Comparison of ENCODE assay signal across 8 cellular contexts in genomic region chr3:113695818-113696645, GRCh38. TPM values are rescaled to one million over a fixed set of nuclear protein-coding genes. Genes with fewer than 3 reads are reported as not detected.
A peak's percentile ranks its signal among the peaks of the same experiment; 100 is the strongest.
DNase-seq lines count a peak whose midpoint lies in the region; ATAC-seq and TF ChIP-seq lines count a peak whose summit lies in the region.

TSS of gene USF3 (minus strand) at chr3:113696642. CDS start at chr3:113674878, 21,764 bp downstream.

- peak; percentile 66 for ATAC-seq in HG02763 (IDR thresholded peaks at IDR 0.05; ENCODE audit: unreplicated experiment)

- H3K4me3 ChIP-seq in WERI-Rb-1 (ENCODE audit: low read depth, low read length) (peak within 1 kb of the TSS; percentile 96), breast epithelium (peak within 1 kb of the TSS; percentile 65 to 91 (median 89))

- H3K9me3 ChIP-seq in WERI-Rb-1 (ENCODE audit: severe bottlenecking): no peaks in the 10 kb centered on the region
- H3K9me3 ChIP-seq in breast epithelium: no peaks in the 10 kb centered on the region

- H3K36me3 ChIP-seq in WERI-Rb-1 (no peaks in the 10 kb centered on the region; the same call in 1 of the 2 replicates), breast epithelium (no peaks in the 10 kb centered on the region)

- H3K27me3 ChIP-seq in WERI-Rb-1 (ENCODE audit: insufficient read depth, low read depth, severe bottlenecking) (no peaks in the 10 kb centered on the region), breast epithelium (no peaks in the 10 kb centered on the region)

- H3K27ac ChIP-seq in WERI-Rb-1: peak within 1 kb of the TSS; percentile 92
- H3K27ac ChIP-seq in breast epithelium: peak within 1 kb of the TSS; percentile 98

- DNase-seq in NCI-H187 (lab: John Stamatoyannopoulos, UW) (peak; percentile 48 to 52), NCI-H187 treated with DMSO at 0.1 percent for 48 hours (lab: John Stamatoyannopoulos, UW) (no peak), NCI-H146 (lab: John Stamatoyannopoulos, UW) (peak; percentile 84), WERI-Rb-1 (peak; percentile 77), breast epithelium (ENCODE audit: low spot score in 2 of 2) (peak; percentile 50 to 63), islet precursor cell (peak; percentile 84)
- DNase-seq in stimulated activated CD4-positive, alpha-beta T cell treated with anti-CD3 and anti-CD28 coated beads, Interleukin-15, amount 100 ng/mL, for 1 hour (ENCODE audit: low read depth in 1 of 2, low spot score in 1 of 2): peak; percentile 69 to 73

- intact Hi-C loops in breast epithelium (cut with DNase I; ENCODE audit: low total_unique reads): no loop called here

- TF ChIP-seq POLR2A in breast epithelium (IDR thresholded peaks at IDR 0.05): no peak

- TF ChIP-seq CTCF in WERI-Rb-1 (IDR thresholded peaks at IDR 0.05; ENCODE audit: low read depth, low read length) (no peak), breast epithelium (IDR thresholded peaks at IDR 0.05) (no peak)

- peaks cover 0 to 4% of the 10 kb centered on the region in 2 donors for H3K4me1 ChIP-seq in breast epithelium

RNA-seq across cellular contexts. Expression of gene USF3, which starts in this region (rescaled TPM):
- 10 to 100 TPM; 19.7 to 38.9 (median 28.5) TPM for total RNA-seq in breast epithelium
